12 cellular contexts compared by ENCODE assay signal in the genomic region with DNA sequence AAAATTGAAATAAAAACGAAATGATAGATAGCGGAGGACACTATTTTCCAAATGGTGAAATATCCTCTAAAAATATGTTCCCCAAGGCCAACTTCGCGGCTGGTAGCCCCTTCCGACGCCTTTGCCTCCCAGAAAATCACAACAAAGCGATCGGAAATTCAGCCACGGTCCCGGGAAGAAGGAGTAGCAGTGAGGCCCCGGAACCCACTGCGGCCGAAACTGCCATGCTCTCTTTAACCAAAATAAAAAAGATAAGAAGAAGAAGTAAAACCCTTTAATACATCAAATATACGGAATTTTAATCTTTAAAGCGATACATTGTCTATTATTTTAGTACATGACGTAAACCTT. TPM values are rescaled to one million over a fixed set of nuclear protein-coding genes. Genes with fewer than 3 reads are reported as not detected.
DNase-seq lines count a peak whose midpoint lies in the region; ATAC-seq, FAIRE-seq and TF ChIP-seq lines count a peak whose summit lies in the region.
"Had no signal": no experiment of that assay in that cellular context is flagged by ENCODE, and none has a peak within 500 bp of the region (broad histone marks: within the 10 kb centered on the region; RNA-seq: fewer than 3 reads in every experiment).

No MANE protein-coding gene starts in this region.

- no peak overlapping the region for H3K23ac ChIP-seq in neuronal stem cell (ENCODE audit: low read depth, low read length, poor library complexity)

- H3K9me3 ChIP-seq in AG04450 (ENCODE audit: control insufficient read depth, insufficient read depth, low read length) (no peaks in the 10 kb centered on the region; the same call in 1 of the 2 replicates), neuronal stem cell (replicated peaks in 1 of 2; ENCODE audit: control insufficient read depth in 2 of 2, insufficient read depth in 1 of 2, low read depth in 1 of 2, low read length in 2 of 2) (peaks cover 0 to 2% of the 10 kb centered on the region in 2 donors)

- no peak overlapping the region for H4K91ac ChIP-seq in neuronal stem cell (ENCODE audit: low read depth, low read length, poor library complexity)

- TF ChIP-seq CTCF in AG04450 (IDR thresholded peaks at IDR 0.05; ENCODE audit: low read depth, low read length), result no peak
- no peak for TF ChIP-seq CTCF in WI38 (IDR thresholded peaks at IDR 0.05; ENCODE audit: low read depth, low read length)

- no peak for FAIRE-seq in GM19239 (lab: Jason Lieb, UNC)

- no peak overlapping the region for H4K8ac ChIP-seq in neuronal stem cell (ENCODE audit: low read depth, low read length)

- H3K27me3 ChIP-seq in AG04450 (ENCODE audit: control insufficient read depth, insufficient read depth, low read length), result no peaks in the 10 kb centered on the region
- H3K27me3 ChIP-seq in neuronal stem cell (ENCODE audit: control insufficient read depth in 3 of 3, insufficient read depth in 3 of 3, low read depth in 1 of 3, low read length in 3 of 3), result peaks cover 0 to 50% (median 16%) of the 10 kb centered on the region in 3 experiments

- CTCF ChIA-PET in AG04450 (lab: Charles Lee), result interaction anchor here (0.6 kb wide), 2 partner anchors 128 to 1763 kb away, joined by 3 read pairs; no protein-coding TSS in a partner anchor

- peaks cover 20% of the 10 kb centered on the region for H3K79me1 ChIP-seq in neuronal stem cell (ENCODE audit: low read depth, low read length)

- no peak for DNase-seq in AG04450 (ENCODE audit: low read depth, low spot score)
- DNase-seq in glomerular visceral epithelial cell (ENCODE audit: extremely low spot score), result peak; percentile 45
- DNase-seq in neuronal stem cell (ENCODE audit: low spot score), result peak; percentile 20
- DNase-seq in GM19239 (ENCODE audit: insufficient read length, low spot score), result no peak
- no peak for DNase-seq in mesenteric fat pad (ENCODE audit: low spot score)
- no peak for DNase-seq in activated CD8-positive, alpha-beta memory T cell treated with anti-CD3 and anti-CD28 coated beads, Interleukin-2, amount 50 U/mL, for 48 hours
- DNase-seq: activated naive CD4-positive, alpha-beta T cell treated with anti-CD3 and anti-CD28 coated beads for 36 hours; stimulated activated CD4-positive, alpha-beta T cell treated with anti-CD3 and anti-CD28 coated beads, Interleukin-15, amount 100 ng/mL, for 24 hours had no signal

- no peak overlapping the region for H3K18ac ChIP-seq in neuronal stem cell (ENCODE audit: low read length)

- no peak overlapping the region for H3K4ac ChIP-seq in neuronal stem cell (ENCODE audit: low read length)

- no peak overlapping the region for H2AK5ac ChIP-seq in neuronal stem cell (ENCODE audit: low read depth, low read length)

- POLR2A ChIA-PET in AG04450 (lab: Yijun Ruan, JAX), result interaction anchor here (1.1 kb wide), 1 partner anchor 103 kb away, joined by 6 read pairs; no protein-coding TSS in a partner anchor

- WGBS in neuronal stem cell (ENCODE audit: extremely low coverage in 2 of 2, insufficient read length in 2 of 2, insufficient replicate concordance in 1 of 2), 2 donors, result no CpG with 5 or more reads among the region's 16 CpGs

- no peak overlapping the region for H3K14ac ChIP-seq in neuronal stem cell (ENCODE audit: low read length)

- no peak overlapping the region for H2BK15ac ChIP-seq in neuronal stem cell (ENCODE audit: low read length)

- no peak overlapping the region for H2BK12ac ChIP-seq in neuronal stem cell (ENCODE audit: low read length)

- H3K4me2 ChIP-seq in neuronal stem cell (ENCODE audit: insufficient read depth, low read length, poor library complexity, severe bottlenecking), result peak overlapping the region; percentile 96
- H3K4me2 ChIP-seq: BLaER1 had no signal

- H3K27ac ChIP-seq in AG04450 (ENCODE audit: low read depth, low read length) (peak overlapping the region; percentile 87), neuronal stem cell (replicated peaks; ENCODE audit: low read length) (no peak overlapping the region)
- H3K27ac ChIP-seq: BLaER1 had no signal

- ATAC-seq in GM18517 (IDR thresholded peaks at IDR 0.05; ENCODE audit: unreplicated experiment), result no peak

- no peak overlapping the region for H3K9ac ChIP-seq in neuronal stem cell (ENCODE audit: low read depth, low read length, poor library complexity)
- H3K9ac ChIP-seq: BLaER1 had no signal

- no peak overlapping the region for H2AFZ ChIP-seq in neuronal stem cell (ENCODE audit: low read length)

- H3K4me3 ChIP-seq in AG04450 (ENCODE audit: low read depth, low read length) (peak overlapping the region; percentile 100), WI38 (ENCODE audit: low read depth, low read length) (peak overlapping the region; percentile 78), neuronal stem cell (ENCODE audit: low read length in 2 of 2) (no peak overlapping the region)
- H3K4me3 ChIP-seq: BLaER1 had no signal

- H3K4me1 ChIP-seq in neuronal stem cell (ENCODE audit: control insufficient read depth in 2 of 2, insufficient read depth in 1 of 2, low read depth in 1 of 2, low read length in 2 of 2), result peaks cover 4 to 13% of the 10 kb centered on the region in 2 donors

- peaks cover 0 to 24% of the 10 kb centered on the region in 2 donors for H3K36me3 ChIP-seq in neuronal stem cell (replicated peaks in 1 of 2; ENCODE audit: control insufficient read depth in 2 of 2, insufficient read depth in 2 of 2, low read length in 2 of 2)

- H2BK120ac ChIP-seq in neuronal stem cell (ENCODE audit: low read depth, low read length), result no peak overlapping the region

- H2BK5ac ChIP-seq in neuronal stem cell (ENCODE audit: low read length), result no peak overlapping the region

RNA-seq across cellular contexts. Expression of gene ZNF503, which starts 4.0 kb away (rescaled TPM):
- polyA plus RNA-seq in AG04450 (2011; rRNA removed), result 2.5 and 3.3 TPM in 2 replicates
- polyA minus RNA-seq in AG04450 (2011; rRNA and poly(A)+ RNA removed), result 1.8 and 1.9 TPM in 2 replicates
- polyA plus RNA-seq in neuronal stem cell (2013, experiment 1 of 2), result 9.9 TPM
- 11.2 TPM for polyA plus RNA-seq in neuronal stem cell (2013, experiment 2 of 2)
- 16.8 TPM for total RNA-seq in mesenteric fat pad

RNA-seq across cellular contexts. Expression of gene LRMDA, which starts 33.9 kb away (rescaled TPM):
- 0.05 and 0.12 TPM in 2 replicates for polyA plus RNA-seq in AG04450 (2011; rRNA removed)
- not detected in 2 replicates for polyA minus RNA-seq in AG04450 (2011; rRNA and poly(A)+ RNA removed)
- 0.22 TPM for polyA plus RNA-seq in neuronal stem cell (2013, experiment 1 of 2)
- polyA plus RNA-seq in neuronal stem cell (2013, experiment 2 of 2), result 0.15 TPM
- 26.6 TPM for total RNA-seq in mesenteric fat pad
- total RNA-seq: activated naive CD4-positive, alpha-beta T cell treated with anti-CD3 and anti-CD28 coated beads for 36 hours; LHCN-M2 had no signal

Comparison
In these comparisons a context has a peak if more than half of its experiments do, and no peak if none do; other contexts are left out.
1. DNase-seq: peak in glomerular visceral epithelial cell (single experiment) and neuronal stem cell (single experiment); none in AG04450 (single experiment), GM19239 (single experiment), mesenteric fat pad (single experiment) and activated CD8-positive, alpha-beta memory T cell treated with anti-CD3 and anti-CD28 coated beads, Interleukin-2, amount 50 U/mL, for 48 hours (single experiment).
2. H3K4me3 ChIP-seq: peak in AG04450 (single experiment) and WI38 (single experiment); none in neuronal stem cell (0 of 2).